8 cellular contexts compared by ENCODE assay signal in genomic region chr4:157217708-157218107, GRCh38. TPM values are rescaled to one million over a fixed set of nuclear protein-coding genes. Genes with fewer than 3 reads are reported as not detected.
DNase-seq lines count a peak whose midpoint lies in the region; ATAC-seq, FAIRE-seq and TF ChIP-seq lines count a peak whose summit lies in the region.

No MANE protein-coding gene starts in this region.

- 24 to 28% methylated on average over 3 of the region's 3 CpGs for WGBS in heart right ventricle, 2 donors

- no peak overlapping the region for H3K4me3 Mint-ChIP-seq in activated CD8-positive, alpha-beta memory T cell treated with anti-CD3 and anti-CD28 coated beads, Interleukin-2, amount 10 ng/mL, durations not matched to agents 7 days and 5 days

- ATAC-seq in heart right ventricle (no peak), left cardiac atrium (no peak), HG03378 (IDR thresholded peaks at IDR 0.05; ENCODE audit: unreplicated experiment) (no peak)
- ATAC-seq in activated CD8-positive, alpha-beta memory T cell treated with anti-CD3 and anti-CD28 coated beads, Interleukin-2, amount 10 ng/mL, durations not matched to agents 7 days and 5 days = no peak

- peaks cover 1% of the 10 kb centered on the region for H3K36me3 Mint-ChIP-seq in activated CD8-positive, alpha-beta memory T cell treated with anti-CD3 and anti-CD28 coated beads, Interleukin-2, amount 10 ng/mL, durations not matched to agents 7 days and 5 days

- H3K27ac ChIP-seq in heart right ventricle = no peak overlapping the region
- no peak overlapping the region for H3K27ac ChIP-seq in Peyer's patch

- H3K4me3 ChIP-seq in heart right ventricle (no peak overlapping the region), Peyer's patch (no peak overlapping the region)

- TF ChIP-seq CTCF in heart right ventricle (IDR thresholded peaks at IDR 0.05) (peak in 7 of 9 donors; percentile 25 to 60 (median 39)), Peyer's patch (IDR thresholded peaks at IDR 0.05) (peak in 4 of 6 experiments; percentile 21 to 42 (median 28))

- H3K9me3 Mint-ChIP-seq in activated CD8-positive, alpha-beta memory T cell treated with anti-CD3 and anti-CD28 coated beads, Interleukin-2, amount 10 ng/mL, durations not matched to agents 7 days and 5 days (ENCODE audit: low read depth) = peaks cover 2% of the 10 kb centered on the region

- H3K27ac Mint-ChIP-seq in activated CD8-positive, alpha-beta memory T cell treated with anti-CD3 and anti-CD28 coated beads, Interleukin-2, amount 10 ng/mL, durations not matched to agents 7 days and 5 days = no peak overlapping the region

- peaks cover 21% of the 10 kb centered on the region for H3K27me3 Mint-ChIP-seq in activated CD8-positive, alpha-beta memory T cell treated with anti-CD3 and anti-CD28 coated beads, Interleukin-2, amount 10 ng/mL, durations not matched to agents 7 days and 5 days

- H3K36me3 ChIP-seq in heart right ventricle = no peaks in the 10 kb centered on the region
- no peaks in the 10 kb centered on the region for H3K36me3 ChIP-seq in Peyer's patch

- H3K27me3 ChIP-seq in heart right ventricle (peaks cover 7 to 54% (median 43%) of the 10 kb centered on the region in 7 donors), Peyer's patch (peaks cover 0 to 7% of the 10 kb centered on the region in 2 donors)

- no peaks in the 10 kb centered on the region for H3K4me1 Mint-ChIP-seq in activated CD8-positive, alpha-beta memory T cell treated with anti-CD3 and anti-CD28 coated beads, Interleukin-2, amount 10 ng/mL, durations not matched to agents 7 days and 5 days

- H3K9me3 ChIP-seq in heart right ventricle (peaks cover 0 to 3% (median 0%) of the 10 kb centered on the region in 11 donors), Peyer's patch (peaks cover 0 to 5% (median 0%) of the 10 kb centered on the region in 4 donors)

- TF ChIP-seq POLR2A in Peyer's patch (IDR thresholded peaks at IDR 0.05) (no peak), H54 (IDR thresholded peaks at IDR 0.05; ENCODE audit: low read depth, low read length) (no peak)

- FAIRE-seq in frontal cortex (lab: Jason Lieb, UNC) (peak; percentile 90), H54 (lab: Jason Lieb, UNC) (no peak)

- no peak for DNase-seq in heart right ventricle
- DNase-seq in left cardiac atrium = no peak
- DNase-seq in Peyer's patch = no peak
- no peak for DNase-seq in frontal cortex (ENCODE audit: low spot score in 2 of 2)
- DNase-seq in H54 (ENCODE audit: insufficient read length, low spot score) = no peak
- no peak for DNase-seq in activated CD8-positive, alpha-beta memory T cell treated with anti-CD3 and anti-CD28 coated beads, Interleukin-2, amount 10 ng/mL, durations not matched to agents 7 days and 5 days
- no peak for DNase-seq in stimulated activated CD4-positive, alpha-beta T cell treated with anti-CD3 and anti-CD28 coated beads, Interleukin-12 subunit alpha, Interleukin-12 subunit beta, amount 100 ng/mL, for 4 hours

- intact Hi-C loops in heart right ventricle (cut with DNase I) = loop anchor here in 6 of 10 donors (5.0 to 10.0 kb wide), 3 partner anchors 757 to 767 kb away; no protein-coding TSS in a partner anchor
- intact Hi-C loops in left cardiac atrium (cut with DNase I) = no loop called here

- peaks cover 0 to 13% (median 7%) of the 10 kb centered on the region in 9 donors for H3K4me1 ChIP-seq in heart right ventricle
- no peaks in the 10 kb centered on the region for H3K4me1 ChIP-seq in Peyer's patch

- CTCF ChIA-PET in activated CD8-positive, alpha-beta memory T cell treated with anti-CD3 and anti-CD28 coated beads, Interleukin-2, amount 10 ng/mL, durations not matched to agents 7 days and 5 days (lab: Charles Lee) = no interaction called here

RNA-seq across cellular contexts. Expression of gene GRIA2, which starts 2.8 kb away (rescaled TPM):
- total RNA-seq in heart right ventricle = under 1 TPM in 2 of 10 donors, not detected in 8; 0.20 to 0.51 TPM
- polyA plus RNA-seq in heart right ventricle = not detected
- total RNA-seq in left cardiac atrium = not detected
- total RNA-seq in Peyer's patch = not detected
- 339 TPM for total RNA-seq in frontal cortex
- not detected for total RNA-seq in activated CD8-positive, alpha-beta memory T cell treated with anti-CD3 and anti-CD28 coated beads, Interleukin-2, amount 10 ng/mL, durations not matched to agents 7 days and 5 days

Comparison
In these comparisons a context has a peak if more than half of its experiments do, and no peak if none do; other contexts are left out.
1. intact Hi-C loops: an anchor here in heart right ventricle (5.0 to 10.0 kb wide); none called in left cardiac atrium.
2. RNA of gene GRIA2, which starts 2.8 kb away (total RNA-seq): 339 TPM in frontal cortex (single experiment); 0.20 to 0.51 TPM in heart right ventricle, not detected in left cardiac atrium, not detected in Peyer's patch and not detected in activated CD8-positive, alpha-beta memory T cell treated with anti-CD3 and anti-CD28 coated beads, Interleukin-2, amount 10 ng/mL, durations not matched to agents 7 days and 5 days; every median in the first group is over 100 times any median in the second.